Comparison of ENCODE assay signal across 8 cellular contexts in the genomic region with DNA sequence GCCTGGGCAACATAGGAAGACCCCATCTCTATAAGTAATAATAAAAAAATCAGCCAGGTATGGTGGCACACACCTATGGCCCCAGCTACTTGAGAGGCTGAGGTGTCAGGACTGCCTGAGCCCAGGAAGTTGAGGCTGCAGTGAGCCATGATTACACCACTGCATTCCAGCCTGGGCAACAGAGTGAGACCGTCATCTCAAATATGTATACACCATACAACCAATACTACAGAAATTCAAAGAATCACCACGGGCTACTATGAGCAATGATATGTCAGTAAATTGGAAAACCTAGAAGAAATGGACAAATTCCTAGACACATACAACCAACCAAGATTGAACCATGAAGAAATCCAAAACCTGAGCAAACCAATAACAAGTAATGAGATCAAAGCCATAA.
"Had no signal": no experiment of that assay in that cellular context is flagged by ENCODE, and none has a peak within 500 bp of the region (broad histone marks: within the 10 kb centered on the region; RNA-seq: fewer than 3 reads in every experiment).

No MANE protein-coding gene starts in this region.

- H2AFZ ChIP-seq: GM23338 had no signal

- H3K4me3 ChIP-seq: GM23338, K562 had no signal

- H3K4me2 ChIP-seq: GM23338 had no signal

- H3K9me3 Mint-ChIP-seq: GM23338, H9, HFFc6 had no signal

- ATAC-seq: GM23338, HCT116, HepG2, K562 had no signal

- DNase-seq: H9, HFFc6, KG1 had no signal

- H3K27ac Mint-ChIP-seq: GM23338, H9, HFFc6 had no signal

- H3K27ac ChIP-seq: HL-60 had no signal

- H3K4me3 Mint-ChIP-seq: GM23338, H9, HFFc6 had no signal
